ENCODE assay signal across 2 cellular contexts in genomic region chr4:24909606-24910005, GRCh38. TPM values are rescaled to one million over a fixed set of nuclear protein-coding genes. Genes with fewer than 3 reads are reported as not detected.
"Had no signal": no experiment of that assay in that cellular context is flagged by ENCODE, and none has a peak within 500 bp of the region (broad histone marks: within the 10 kb centered on the region; RNA-seq: fewer than 3 reads in every experiment).

No MANE protein-coding gene starts in this region.

RNA-seq across cellular contexts. Expression of gene CCDC149, which starts 3.2 kb away (rescaled TPM):
- total RNA-seq: natural killer cell treated with Interleukin-12 subunit alpha and Interleukin-12 subunit beta and Interleukin-15 and Interleukin-18, amount 100 ng/mL, for 72 hours had no signal
- polyA plus RNA-seq: naive thymus-derived CD8-positive, alpha-beta T cell had no signal
